In genomic region chr6:347232-347631, GRCh38 we compare ENCODE assay signal across 10 cellular contexts. TPM values are rescaled to one million over a fixed set of nuclear protein-coding genes. Genes with fewer than 3 reads are reported as not detected.
A peak's percentile ranks its signal among the peaks of the same experiment; 100 is the strongest.
DNase-seq lines count a peak whose midpoint lies in the region; ATAC-seq lines count a peak whose summit lies in the region.
"Had no signal": no experiment of that assay in that cellular context is flagged by ENCODE, and none has a peak within 500 bp of the region (broad histone marks: within the 10 kb centered on the region; RNA-seq: fewer than 3 reads in every experiment).

No MANE protein-coding gene starts in this region.

- peak overlapping the region; percentile 70 to 88 (median 78) for H3K27ac Mint-ChIP-seq in naive B cell
- H3K27ac Mint-ChIP-seq: stimulated activated naive CD8-positive, alpha-beta T cell treated with anti-CD3 and anti-CD28 coated beads, Interleukin-15, Interleukin-2, amounts not matched to agents 100 ng/mL and 50 ng/mL, for 24 hours had no signal

- peaks cover 45 to 90% (median 56%) of the 10 kb centered on the region in 3 donors for H3K4me1 Mint-ChIP-seq in naive B cell

- peaks cover 44 to 50% of the 10 kb centered on the region in 2 donors for H3K36me3 Mint-ChIP-seq in naive B cell

- peak overlapping the region in 6 of 8 donors; percentile 57 to 74 (median 68) for H3K4me3 Mint-ChIP-seq in naive B cell
- H3K4me3 Mint-ChIP-seq: stimulated activated naive CD8-positive, alpha-beta T cell treated with anti-CD3 and anti-CD28 coated beads, Interleukin-15, Interleukin-2, amounts not matched to agents 100 ng/mL and 50 ng/mL, for 24 hours had no signal

- peak; percentile 55 for DNase-seq in naive B cell
- no peak for DNase-seq in AG08396 (ENCODE audit: low spot score)
- no peak for DNase-seq in GOT3 (lab: John Stamatoyannopoulos, UW)
- no peak for DNase-seq in DMS79 treated with DMSO at 0.1 percent for 48 hours (lab: John Stamatoyannopoulos, UW)
- no peak for DNase-seq in kidney tubule cell (ENCODE audit: low spot score)
- DNase-seq: NCI-H510A treated with DMSO at 0.1 percent for 48 hours had no signal

- ATAC-seq in GM18909 (IDR thresholded peaks at IDR 0.05; ENCODE audit: poor library complexity, unreplicated experiment) (peak; percentile 79), GM21786 (IDR thresholded peaks at IDR 0.05; ENCODE audit: unreplicated experiment) (peak; percentile 83), HG03196 (IDR thresholded peaks at IDR 0.05; ENCODE audit: unreplicated experiment) (peak; percentile 72), naive B cell (ENCODE audit: low read depth in 2 of 2) (peak; percentile 95 to 99)

- H3K27me3 Mint-ChIP-seq in naive B cell, result no peaks in the 10 kb centered on the region
- H3K27me3 Mint-ChIP-seq: stimulated activated naive CD8-positive, alpha-beta T cell treated with anti-CD3 and anti-CD28 coated beads, Interleukin-15, Interleukin-2, amounts not matched to agents 100 ng/mL and 50 ng/mL, for 24 hours had no signal

- H3K9me3 Mint-ChIP-seq in naive B cell, result peaks cover 0 to 6% (median 0%) of the 10 kb centered on the region in 7 donors
- H3K9me3 Mint-ChIP-seq: stimulated activated naive CD8-positive, alpha-beta T cell treated with anti-CD3 and anti-CD28 coated beads, Interleukin-15, Interleukin-2, amounts not matched to agents 100 ng/mL and 50 ng/mL, for 24 hours had no signal

RNA-seq across cellular contexts. Expression of gene IRF4, which starts 44.3 kb away (rescaled TPM):
- 10 to 100 TPM; 20.8 to 45.7 (median 34.9) TPM for polyA plus RNA-seq in naive B cell (ENCODE audit: low read depth in 6 of 6)

RNA-seq across cellular contexts. Expression of gene DUSP22, which starts 54.9 kb away (rescaled TPM):
- polyA plus RNA-seq in naive B cell (ENCODE audit: low read depth in 6 of 6), result 100 to 1,000 TPM in 5 of 6 donors, 10 to 100 TPM in 1; 89.6 to 177 (median 134) TPM
